8 cellular contexts compared by ENCODE assay signal in the genomic region with DNA sequence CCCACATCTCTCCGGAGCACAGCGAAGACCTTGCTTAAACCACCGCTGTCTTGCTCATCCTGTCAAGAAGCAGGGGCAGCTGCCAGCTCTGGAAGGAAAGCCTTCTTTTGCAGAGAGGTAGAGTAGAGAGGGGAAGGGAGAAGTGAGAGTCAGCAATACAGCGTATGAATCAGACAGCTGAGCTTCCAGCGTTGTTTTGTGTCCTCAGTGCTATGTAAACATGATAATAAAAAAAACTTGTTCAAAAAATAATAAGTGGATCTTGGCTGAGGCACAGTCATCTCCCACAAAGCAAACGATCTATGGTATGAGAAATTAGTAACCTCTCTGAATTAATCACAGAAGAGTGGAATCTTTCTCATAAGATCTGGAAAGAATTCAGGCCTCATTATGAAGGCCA. TPM values are rescaled to one million over a fixed set of nuclear protein-coding genes. Genes with fewer than 3 reads are reported as not detected.
DNase-seq lines count a peak whose midpoint lies in the region; ATAC-seq and TF ChIP-seq lines count a peak whose summit lies in the region.

No MANE protein-coding gene starts in this region.

- TF ChIP-seq CTCF in DND-41 (IDR thresholded peaks at IDR 0.05; ENCODE audit: borderline replicate concordance, extremely low read depth, low read length, poor library complexity, severe bottlenecking) (no peak), mammary epithelial cell (conservative IDR thresholded peaks at IDR 0.05 in 1 of 2, IDR thresholded peaks at IDR 0.05 in 1 of 2; ENCODE audit: extremely low read depth in 1 of 2, insufficient read depth in 1 of 2, low read depth in 1 of 2, low read length in 2 of 2) (no peak), neutrophil (IDR thresholded peaks at IDR 0.05) (no peak)

- no peaks in the 10 kb centered on the region for H3K27me3 ChIP-seq in DND-41 (ENCODE audit: insufficient read depth, low read length, poor library complexity)
- H3K27me3 ChIP-seq in mammary epithelial cell (ENCODE audit: insufficient read depth, low read length): no peaks in the 10 kb centered on the region
- no peaks in the 10 kb centered on the region for H3K27me3 ChIP-seq in neutrophil

- dilution Hi-C loops in mammary epithelial cell (cut with HindIII; ENCODE audit: low sequenced_read_pairs): no loop called here

- in situ Hi-C loops in mammary epithelial cell (cut with MboI; ENCODE audit: low sequenced_read_pairs in 2 of 2): no loop called here

- CTCF ChIA-PET in mammary epithelial cell (lab: Charles Lee; ENCODE audit: low non-redundant PET): no interaction called here

- H3K4me3 ChIP-seq in DND-41 (ENCODE audit: low read depth in 1 of 2, low read length in 2 of 2) (no peak overlapping the region), mammary epithelial cell (replicated peaks in 1 of 3; ENCODE audit: insufficient read depth in 1 of 3, low read depth in 2 of 3, low read length in 3 of 3) (no peak overlapping the region), neutrophil (ENCODE audit: low read depth in 1 of 2, low read length in 1 of 2) (no peak overlapping the region)

- H3K4me1 ChIP-seq in DND-41 (ENCODE audit: insufficient read depth, low read length): peaks cover 34% of the 10 kb centered on the region
- peaks cover 9% of the 10 kb centered on the region for H3K4me1 ChIP-seq in mammary epithelial cell (ENCODE audit: insufficient read depth, low read length)
- peaks cover 44 to 49% of the 10 kb centered on the region in 2 experiments for H3K4me1 ChIP-seq in neutrophil (ENCODE audit: control insufficient read depth in 1 of 2, insufficient read depth in 1 of 2, low read depth in 1 of 2, low read length in 1 of 2)

- BruUV-seq in mammary epithelial cell (replicated peaks; lab: Mats Ljungman, UMichigan): no TSS peak

- H3K36me3 ChIP-seq in DND-41 (ENCODE audit: insufficient read depth, low read length) (no peaks in the 10 kb centered on the region), mammary epithelial cell (ENCODE audit: insufficient read depth, low read length) (no peaks in the 10 kb centered on the region), neutrophil (peaks cover 66% of the 10 kb centered on the region)

- H3K4me2 ChIP-seq in DND-41 (ENCODE audit: insufficient read depth, low read length) (no peak overlapping the region), mammary epithelial cell (ENCODE audit: insufficient read depth, low read depth, low read length) (no peak overlapping the region)

- peak; percentile 78 for ATAC-seq in DND-41 (ENCODE audit: insufficient read depth, low read depth)

- no peaks in the 10 kb centered on the region for H4K20me1 ChIP-seq in DND-41 (ENCODE audit: insufficient read depth, low read length)
- no peaks in the 10 kb centered on the region for H4K20me1 ChIP-seq in mammary epithelial cell (ENCODE audit: insufficient read depth, low read length)

- H3K9me3 ChIP-seq in DND-41 (ENCODE audit: insufficient read depth, low read length, severe bottlenecking) (no peaks in the 10 kb centered on the region), mammary epithelial cell (replicated peaks; ENCODE audit: insufficient read depth, low read length) (no peaks in the 10 kb centered on the region), neutrophil (no peaks in the 10 kb centered on the region)

- H3K27ac ChIP-seq in DND-41 (ENCODE audit: low read length) (peak overlapping the region; percentile 60), mammary epithelial cell (ENCODE audit: insufficient read depth, low read depth, low read length) (no peak overlapping the region), neutrophil (peak overlapping the region; percentile 87)

- H3K9ac ChIP-seq in DND-41 (ENCODE audit: low read depth, low read length): no peak overlapping the region
- H3K9ac ChIP-seq in mammary epithelial cell (ENCODE audit: insufficient read depth, low read length): no peak overlapping the region

- WGBS in mammary epithelial cell (ENCODE audit: low coverage, missing lambda C conversion rate): 99% methylated on average over 6 of the region's 6 CpGs

- H2AFZ ChIP-seq in DND-41 (ENCODE audit: low read depth, low read length) (no peak overlapping the region), mammary epithelial cell (ENCODE audit: low read depth, low read length) (no peak overlapping the region)

- peak; percentile 64 for DNase-seq in DND-41
- DNase-seq in HPDE6-E6E7 (ENCODE audit: extremely low spot score): peak; percentile 72
- DNase-seq in mammary epithelial cell: peak; percentile 73
- DNase-seq in NCI-H2171 treated with DMSO at 0.1 percent for 48 hours (lab: John Stamatoyannopoulos, UW): no peak
- no peak for DNase-seq in GF-D8 (lab: John Stamatoyannopoulos, UW)
- no peak for DNase-seq in activated CD4-positive, alpha-beta T cell treated with anti-CD3 and anti-CD28 coated beads, Interleukin-2, amount 50 U/mL, for 4 hours
- DNase-seq in stimulated activated CD4-positive, alpha-beta T cell treated with anti-CD3 and anti-CD28 coated beads, Interleukin-12 subunit alpha, Interleukin-12 subunit beta, amount 100 ng/mL, for 4 hours: no peak

- intact Hi-C loops in mammary epithelial cell (cut with micrococcal nuclease): no loop called here

- H3K79me2 ChIP-seq in DND-41 (ENCODE audit: insufficient read depth, low read length) (no peaks in the 10 kb centered on the region), mammary epithelial cell (ENCODE audit: insufficient read depth, low read length) (peaks cover 54% of the 10 kb centered on the region)

RNA-seq across cellular contexts. Expression of a gene that starts 29.7 kb away (rescaled TPM):
- 10 to 100 TPM; 47.3 to 61.0 TPM for total RNA-seq in mammary epithelial cell
- polyA plus RNA-seq in mammary epithelial cell: 24.5 TPM
- 60.0 TPM for polyA minus RNA-seq in mammary epithelial cell

Comparison
In these comparisons a context has a peak if more than half of its experiments do, and no peak if none do; other contexts are left out.
1. DNase-seq: peak in DND-41 (single experiment), HPDE6-E6E7 (single experiment) and mammary epithelial cell (single experiment); none in NCI-H2171 treated with DMSO at 0.1 percent for 48 hours (single experiment), GF-D8 (single experiment), activated CD4-positive, alpha-beta T cell treated with anti-CD3 and anti-CD28 coated beads, Interleukin-2, amount 50 U/mL, for 4 hours (0 of 2) and stimulated activated CD4-positive, alpha-beta T cell treated with anti-CD3 and anti-CD28 coated beads, Interleukin-12 subunit alpha, Interleukin-12 subunit beta, amount 100 ng/mL, for 4 hours (single experiment).